Comparison of ENCODE assay signal across 8 cellular contexts in the genomic region with DNA sequence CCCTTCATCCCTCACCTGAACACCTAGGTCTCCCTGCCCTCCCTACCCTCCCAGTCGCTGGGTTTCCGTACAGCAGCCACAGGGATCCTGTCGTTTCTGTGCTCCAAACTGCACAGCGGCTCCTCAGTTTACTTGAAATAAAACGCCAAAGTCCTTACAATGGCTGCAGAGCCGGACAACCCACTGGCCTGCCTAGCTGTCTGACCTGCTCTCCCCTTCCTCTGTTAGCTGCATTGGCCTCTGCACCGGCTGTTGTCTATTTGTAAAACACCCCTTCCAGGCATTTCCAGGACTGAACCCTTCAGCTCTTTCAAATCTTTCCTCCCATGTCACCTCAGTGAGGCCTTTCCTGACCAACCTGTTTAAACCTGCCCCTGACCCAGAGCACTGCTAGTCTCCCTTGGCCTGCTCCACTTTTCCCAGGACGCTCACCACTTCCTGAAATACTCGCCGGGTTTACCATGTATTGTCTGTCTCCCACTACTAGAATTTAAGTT. TPM values are rescaled to one million over a fixed set of nuclear protein-coding genes. Genes with fewer than 3 reads are reported as not detected.
DNase-seq lines count a peak whose midpoint lies in the region; ATAC-seq and TF ChIP-seq lines count a peak whose summit lies in the region.

No MANE protein-coding gene starts in this region.

- H3K27me3 Mint-ChIP-seq in Calu3 (ENCODE audit: unreplicated experiment), result no peaks in the 10 kb centered on the region
- no peaks in the 10 kb centered on the region for H3K27me3 Mint-ChIP-seq in effector memory CD8-positive, alpha-beta T cell

- peaks cover 22% of the 10 kb centered on the region for H3K36me3 Mint-ChIP-seq in Calu3 (ENCODE audit: insufficient read depth, unreplicated experiment)
- peaks cover 27% of the 10 kb centered on the region for H3K36me3 Mint-ChIP-seq in effector memory CD8-positive, alpha-beta T cell (ENCODE audit: insufficient read depth)

- H3K9me2 ChIP-seq in OCI-LY1 (ENCODE audit: low read depth, low read length), result no peaks in the 10 kb centered on the region

- H3K36me3 ChIP-seq in OCI-LY1 (ENCODE audit: insufficient read depth, low read length) (no peaks in the 10 kb centered on the region), parathyroid adenoma (ENCODE audit: control insufficient read depth, insufficient read depth, low read length) (no peaks in the 10 kb centered on the region), H7 (replicated peaks; ENCODE audit: control insufficient read depth, insufficient read depth, low read length) (no peaks in the 10 kb centered on the region; the same call in 1 of the 2 replicates)

- peak overlapping the region; percentile 72 for H3K4me3 Mint-ChIP-seq in Calu3 (ENCODE audit: low read depth, unreplicated experiment)
- peak overlapping the region; percentile 84 to 96 for H3K4me3 Mint-ChIP-seq in effector memory CD8-positive, alpha-beta T cell

- H3K27me3 ChIP-seq in OCI-LY1 (ENCODE audit: insufficient read depth, low read length), result no peaks in the 10 kb centered on the region
- no peaks in the 10 kb centered on the region for H3K27me3 ChIP-seq in parathyroid adenoma (ENCODE audit: control insufficient read depth, insufficient read depth, low read length)
- H3K27me3 ChIP-seq in H7 (ENCODE audit: control insufficient read depth, insufficient read depth, low read length), result no peaks in the 10 kb centered on the region

- intact Hi-C loops in Calu3 (cut with micrococcal nuclease; ENCODE audit: unreplicated experiment), result no loop called here

- H3K79me2 ChIP-seq in OCI-LY1 (ENCODE audit: insufficient read depth, low read length), result peaks cover 17% of the 10 kb centered on the region
- peaks cover 9% of the 10 kb centered on the region for H3K79me2 ChIP-seq in parathyroid adenoma

- H3K9ac ChIP-seq in OCI-LY1 (ENCODE audit: low read length) (peak overlapping the region; percentile 81; the same call in 1 of the 2 replicates), parathyroid adenoma (no peak overlapping the region)

- H2AFZ ChIP-seq in OCI-LY1 (ENCODE audit: low read length) (no peak overlapping the region), parathyroid adenoma (peak overlapping the region; percentile 24)

- no peaks in the 10 kb centered on the region for H4K20me1 ChIP-seq in OCI-LY1 (ENCODE audit: insufficient read depth, low read length)

- H3K4me2 ChIP-seq in OCI-LY1 (ENCODE audit: low read length), result peak overlapping the region; percentile 97
- H3K4me2 ChIP-seq in parathyroid adenoma (ENCODE audit: low read length), result peak overlapping the region; percentile 71

- H3F3A ChIP-seq in OCI-LY1 (ENCODE audit: insufficient read depth, low read length), result no peaks in the 10 kb centered on the region

- H3K27ac ChIP-seq in OCI-LY1 (ENCODE audit: low read depth, low read length, poor library complexity, severe bottlenecking), result peak overlapping the region; percentile 97
- H3K27ac ChIP-seq in parathyroid adenoma, result peak overlapping the region; percentile 98

- H3K4me3 ChIP-seq in OCI-LY1 (ENCODE audit: low read depth, low read length, poor library complexity, severe bottlenecking) (peak overlapping the region; percentile 70), parathyroid adenoma (ENCODE audit: low read depth, low read length) (peak overlapping the region; percentile 89), H7 (ENCODE audit: insufficient read depth, low read depth, low read length) (no peak overlapping the region; the same call in 1 of the 2 replicates)

- H3K4me1 ChIP-seq in OCI-LY1 (ENCODE audit: insufficient read depth, low read length, severe bottlenecking), result peaks cover 59% of the 10 kb centered on the region
- peaks cover 22% of the 10 kb centered on the region for H3K4me1 ChIP-seq in parathyroid adenoma

- BruUV-seq in Calu3 (replicated peaks; lab: Mats Ljungman, UMichigan), result no TSS peak

- DNase-seq in Calu3 (no peak), H7 (no peak), T1000 (lab: John Stamatoyannopoulos, UW) (no peak)
- no peak for DNase-seq in effector memory CD8-positive, alpha-beta T cell
- no peak for DNase-seq in activated effector memory CD4-positive, alpha-beta T cell treated with Interleukin-2 at 50 U/mL for 16 hours
- DNase-seq in NK-92 treated with Interleukin-12 subunit alpha and Interleukin-12 subunit beta, amount 100 ng/mL, for 24 hours (lab: John Stamatoyannopoulos, UW), result no peak

- H3K27ac Mint-ChIP-seq in Calu3 (ENCODE audit: unreplicated experiment), result peak overlapping the region; percentile 44
- H3K27ac Mint-ChIP-seq in effector memory CD8-positive, alpha-beta T cell, result peak overlapping the region; percentile 96 to 98

- CTCF ChIA-PET in Calu3 (lab: Charles Lee), result interaction anchor here (0.6 to 1.3 kb wide), 3 partner anchors 14 to 395 kb away, joined by 3 to 11 read pairs (median 4); no protein-coding TSS in a partner anchor

- no peaks in the 10 kb centered on the region for H3K9me3 Mint-ChIP-seq in Calu3 (ENCODE audit: low read depth, unreplicated experiment)
- H3K9me3 Mint-ChIP-seq in effector memory CD8-positive, alpha-beta T cell, result no peaks in the 10 kb centered on the region

- ATAC-seq in effector memory CD8-positive, alpha-beta T cell (replicated peaks), result no peak

- H3K9me3 ChIP-seq in OCI-LY1 (ENCODE audit: low read length), result no peaks in the 10 kb centered on the region
- H3K9me3 ChIP-seq in parathyroid adenoma (ENCODE audit: control insufficient read depth, low read length), result no peaks in the 10 kb centered on the region

- H3K4me1 Mint-ChIP-seq in Calu3 (ENCODE audit: low read depth, unreplicated experiment), result peaks cover 45% of the 10 kb centered on the region
- peaks cover 43 to 46% of the 10 kb centered on the region in 2 donors for H3K4me1 Mint-ChIP-seq in effector memory CD8-positive, alpha-beta T cell (ENCODE audit: low read depth in 2 of 2)

- TF ChIP-seq CTCF in Calu3 (IDR thresholded peaks at IDR 0.05; ENCODE audit: unreplicated experiment) (no peak), OCI-LY1 (IDR thresholded peaks at IDR 0.05; ENCODE audit: low read length) (no peak), parathyroid adenoma (IDR thresholded peaks at IDR 0.05) (no peak)

RNA-seq across cellular contexts. Expression of a gene that starts 9.1 kb away (rescaled TPM):
- total RNA-seq in Calu3 (2022), result 77.5 and 86.4 TPM in 2 replicates
- 76.1 and 77.8 TPM in 2 replicates for total RNA-seq in H7 (2014; rRNA removed; shearing (Covaris generic))

RNA-seq across cellular contexts. Expression of a gene that starts 49.4 kb away (rescaled TPM):
- total RNA-seq in Calu3 (2022), result 43.5 and 46.4 TPM in 2 replicates
- 20.6 and 31.1 TPM in 2 replicates for total RNA-seq in H7 (2014; rRNA removed; shearing (Covaris generic))
